28 cellular contexts compared by ENCODE assay signal in the genomic region with DNA sequence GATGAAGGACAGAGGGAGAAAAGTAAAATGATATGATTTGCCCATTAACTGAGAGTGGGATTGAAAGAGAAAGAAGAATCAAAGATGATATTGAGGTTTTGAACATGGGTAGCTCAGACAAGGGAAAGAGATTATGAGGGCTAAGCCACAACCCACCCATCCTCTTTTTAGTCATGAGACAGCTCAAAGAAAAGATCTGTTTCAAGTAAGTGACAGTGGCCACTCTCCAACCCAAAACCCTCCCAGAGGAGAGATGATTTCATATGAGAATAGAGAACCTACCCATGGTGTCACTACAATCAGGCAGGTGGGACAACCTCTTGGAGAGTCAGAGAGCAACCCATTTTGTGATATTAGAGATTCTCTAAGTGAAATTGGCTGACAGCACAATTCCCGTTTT. TPM values are rescaled to one million over a fixed set of nuclear protein-coding genes. Genes with fewer than 3 reads are reported as not detected.
"Had no signal": no experiment of that assay in that cellular context is flagged by ENCODE, and none has a peak within 500 bp of the region (broad histone marks: within the 10 kb centered on the region; RNA-seq: fewer than 3 reads in every experiment).

No MANE protein-coding gene starts in this region.

- DNase-seq: activated B cell treated with CpG ODN at 0.5 μM for 24 hours; activated CD4-positive, alpha-beta memory T cell treated with anti-CD3 and anti-CD28 coated beads for 36 hours; activated CD4-positive, alpha-beta T cell treated with anti-CD3 and anti-CD28 coated beads for 1 hour; activated gamma-delta T cell treated with Interleukin-2 at 50 U/mL for 16 hours; activated T-cell treated with anti-CD3 and anti-CD28 coated beads, Interleukin-2, amount 50 U/mL, for 24 hours; body of pancreas; central memory CD4-positive, alpha-beta T cell; KG1; NCI-H1092; NCI-H1417; NCI-H2029; NCI-H2107; NCI-H2171 treated with DMSO at 0.1 percent for 48 hours; NCI-H226; NCI-H510A; NCI-H526 treated with DMSO at 0.1 percent for 48 hours; NCI-H82; OCI-M1; RPMI8226; T-cell; T-helper 2 cell; T1000 had no signal

- H3K9me3 Mint-ChIP-seq: activated B cell treated with CpG ODN at 0.5 μM for 24 hours; activated T-helper 2 cell treated with anti-CD3 and anti-CD28 coated beads, Interferon-gamma antibody, Interleukin-2, Interleukin-4, amounts not matched to agents 10 μg/mL and 5 μg/mL and 100 μg/mL, durations not matched to agents 14 hours and 24 hours and 36 hours had no signal

- ATAC-seq: body of pancreas, Panc1, Right ventricle myocardium inferior, T-cell had no signal

- H3K27me3 Mint-ChIP-seq: activated CD4-positive, alpha-beta memory T cell treated with anti-CD3 and anti-CD28 coated beads for 36 hours; activated naive CD8-positive, alpha-beta T cell; activated T-cell treated with anti-CD3 and anti-CD28 coated beads, Interleukin-2, amount 50 U/mL, for 24 hours; T-cell had no signal

- H3K36me3 Mint-ChIP-seq: activated CD4-positive, alpha-beta memory T cell treated with anti-CD3 and anti-CD28 coated beads for 36 hours; IgD-negative memory B cell; T-cell had no signal

- H3K27ac Mint-ChIP-seq: activated B cell treated with CpG ODN at 0.5 μM for 24 hours; activated CD4-positive, alpha-beta memory T cell treated with anti-CD3 and anti-CD28 coated beads for 36 hours; activated naive CD8-positive, alpha-beta T cell; activated T-cell treated with anti-CD3 and anti-CD28 coated beads, Interleukin-2, amount 50 U/mL, for 24 hours; activated T-helper 2 cell treated with anti-CD3 and anti-CD28 coated beads, Interferon-gamma antibody, Interleukin-2, Interleukin-4, amounts not matched to agents 10 μg/mL and 5 μg/mL and 100 μg/mL, durations not matched to agents 14 hours and 24 hours and 36 hours; IgD-negative memory B cell; T-cell had no signal

- H3K4me3 Mint-ChIP-seq: activated B cell treated with CpG ODN at 0.5 μM for 24 hours; activated CD4-positive, alpha-beta memory T cell treated with anti-CD3 and anti-CD28 coated beads for 36 hours; activated naive CD8-positive, alpha-beta T cell; activated T-cell treated with anti-CD3 and anti-CD28 coated beads, Interleukin-2, amount 50 U/mL, for 24 hours; IgD-negative memory B cell; T-cell had no signal

- H3K4me1 Mint-ChIP-seq: activated B cell treated with CpG ODN at 0.5 μM for 24 hours, IgD-negative memory B cell, T-cell had no signal

RNA-seq across cellular contexts. Expression of a gene that starts 32.2 kb away (rescaled TPM):
- total RNA-seq: activated B cell treated with CpG ODN at 0.5 μM for 24 hours, LHCN-M2 had no signal
